In genomic region chr20:56779452-56780143, GRCh38 we compare ENCODE assay signal across 28 cellular contexts.
DNase-seq lines count a peak whose midpoint lies in the region; ATAC-seq, FAIRE-seq and TF ChIP-seq lines count a peak whose summit lies in the region.
"Had no signal": no experiment of that assay in that cellular context is flagged by ENCODE, and none has a peak within 500 bp of the region (broad histone marks: within the 10 kb centered on the region; RNA-seq: fewer than 3 reads in every experiment).

No MANE protein-coding gene starts in this region.

- peaks cover 13% of the 10 kb centered on the region for H3K4me1 Mint-ChIP-seq in mesothelial cell of epicardium
- H3K4me1 Mint-ChIP-seq: stimulated activated memory B cell treated with anti-CD40 and anti-IgM and Interleukin-4, amounts not matched to agents 10 μg/mL and 1 μg/mL and 100 μg/mL, for 72 hours had no signal

- peaks cover 4% of the 10 kb centered on the region for H3K27me3 Mint-ChIP-seq in mesothelial cell of epicardium (ENCODE audit: low read depth)

- no peak overlapping the region for H2AFZ ChIP-seq in HepG2 (ENCODE audit: low read length)

- TF ChIP-seq EP300 in HepG2 (IDR thresholded peaks at IDR 0.05; ENCODE audit: low read depth in 2 of 2, low read length in 2 of 2), result no peak
- no peak for TF ChIP-seq EP300 in HepG2 (CRISPR knock-in tag; IDR thresholded peaks at IDR 0.05; ENCODE audit: borderline replicate concordance)

- H3K36me3 ChIP-seq in Panc1 (ENCODE audit: control insufficient read depth, insufficient read depth, low read length), result no peaks in the 10 kb centered on the region
- no peaks in the 10 kb centered on the region for H3K36me3 ChIP-seq in HepG2 (replicated peaks in 1 of 2; ENCODE audit: control insufficient read depth in 1 of 2, insufficient read depth in 2 of 2, low read length in 2 of 2)
- no peaks in the 10 kb centered on the region for H3K36me3 ChIP-seq in thyroid gland
- H3K36me3 ChIP-seq: tibial artery had no signal

- CTCF ChIA-PET in Panc1 (lab: Charles Lee), result no interaction called here
- CTCF ChIA-PET in HepG2 (lab: Yijun Ruan, JAX; ENCODE audit: low intra/inter-chr PET ratio, low total read pairs), result no interaction called here
- CTCF ChIA-PET in GM10248 (lab: Yijun Ruan, JAX), result no interaction called here

- no peak overlapping the region for H3K27ac Mint-ChIP-seq in mesothelial cell of epicardium
- H3K27ac Mint-ChIP-seq: stimulated activated memory B cell treated with anti-CD40 and anti-IgM and Interleukin-4, amounts not matched to agents 10 μg/mL and 1 μg/mL and 100 μg/mL, for 72 hours; T-cell had no signal

- POLR2A ChIA-PET in Panc1 (lab: Charles Lee) (no interaction called here), HepG2 (lab: Yijun Ruan, JAX) (no interaction called here), GM10248 (lab: Yijun Ruan, JAX) (no interaction called here)

- no peaks in the 10 kb centered on the region for H4K20me1 ChIP-seq in HepG2 (ENCODE audit: insufficient read depth, low read length)

- intact Hi-C loops in Panc1 (cut with micrococcal nuclease; ENCODE audit: unreplicated experiment) (no loop called here), HepG2 (cut with micrococcal nuclease; ENCODE audit: unreplicated experiment) (no loop called here), thyroid gland (cut with DNase I) (no loop called here)

- no TSS peak for BruUV-seq in Panc1 (replicated peaks; lab: Mats Ljungman, UMichigan)
- BruUV-seq in HepG2 (replicated peaks; lab: Mats Ljungman, UMichigan), result no TSS peak

- H3K4me2 ChIP-seq in HepG2 (ENCODE audit: low read depth, low read length), result no peak overlapping the region

- no peaks in the 10 kb centered on the region for H3K79me2 ChIP-seq in HepG2 (ENCODE audit: insufficient read depth, low read length)

- H3K9me3 ChIP-seq in Panc1 (ENCODE audit: control insufficient read depth, insufficient read depth, low read depth, low read length) (no peaks in the 10 kb centered on the region), HepG2 (ENCODE audit: low read length) (no peaks in the 10 kb centered on the region), thyroid gland (no peaks in the 10 kb centered on the region)
- H3K9me3 ChIP-seq: tibial artery had no signal

- H3K4me3 Mint-ChIP-seq in mesothelial cell of epicardium, result no peak overlapping the region
- H3K4me3 Mint-ChIP-seq: naive thymus-derived CD8-positive, alpha-beta T cell; stimulated activated memory B cell treated with anti-CD40 and anti-IgM and Interleukin-4, amounts not matched to agents 10 μg/mL and 1 μg/mL and 100 μg/mL, for 72 hours had no signal

- DNase-seq in NCI-H526 (lab: John Stamatoyannopoulos, UW) (peak; percentile 17 to 65), NCI-H526 treated with DMSO at 0.1 percent for 48 hours (lab: John Stamatoyannopoulos, UW) (no peak), Panc1 (ENCODE audit: low read depth, low spot score) (no peak), HepG2 (ENCODE audit: low spot score) (no peak), thyroid gland (no peak), GM10248 (ENCODE audit: extremely low spot score) (no peak), foreskin fibroblast (no peak), mesothelial cell of epicardium (ENCODE audit: low spot score in 2 of 2, unreplicated experiment in 2 of 2) (no peak)
- DNase-seq: 8988T; activated CD4-positive, alpha-beta T cell treated with anti-CD3 and anti-CD28 coated beads for 4 hours; activated CD8-positive, alpha-beta memory T cell treated with anti-CD3 and anti-CD28 coated beads, Interleukin-2, amount 50 U/mL, for 48 hours; activated gamma-delta T cell; caudate nucleus; COR-L47; erythroblast; hippocampal formation; MM.1S; NCI-H1436; NCI-H748 treated with DMSO at 0.1 percent for 48 hours; posterior cingulate gyrus; SHP77; stimulated activated CD4-positive, alpha-beta T cell treated with anti-CD3 and anti-CD28 coated beads, Interleukin-1b, Interleukin-23, amount 100 ng/mL, for 48 hours; tibial artery had no signal

- no peaks in the 10 kb centered on the region for H3K9me3 Mint-ChIP-seq in mesothelial cell of epicardium
- H3K9me3 Mint-ChIP-seq: stimulated activated memory B cell treated with anti-CD40 and anti-IgM and Interleukin-4, amounts not matched to agents 10 μg/mL and 1 μg/mL and 100 μg/mL, for 72 hours; T-cell had no signal

- no peak overlapping the region for H3K9ac ChIP-seq in HepG2 (ENCODE audit: insufficient read depth, low read depth, low read length)

- TF ChIP-seq CTCF in Panc1 (IDR thresholded peaks at IDR 0.05), result no peak
- TF ChIP-seq CTCF in HepG2 (CRISPR knock-in tag; IDR thresholded peaks at IDR 0.05), result no peak
- TF ChIP-seq CTCF in thyroid gland (IDR thresholded peaks at IDR 0.05), result no peak
- no peak for TF ChIP-seq CTCF in GM10248 (IDR thresholded peaks at IDR 0.05; ENCODE audit: control extremely low read depth, extremely low read depth, low read depth, missing control alignments)
- no peak for TF ChIP-seq CTCF in foreskin fibroblast (IDR thresholded peaks at IDR 0.05; ENCODE audit: low read depth, low read length)
- no peak for TF ChIP-seq CTCF in mesothelial cell of epicardium (IDR thresholded peaks at IDR 0.05; ENCODE audit: unreplicated experiment)

- no peaks in the 10 kb centered on the region for H3K36me3 Mint-ChIP-seq in mesothelial cell of epicardium
- H3K36me3 Mint-ChIP-seq: naive thymus-derived CD8-positive, alpha-beta T cell; stimulated activated memory B cell treated with anti-CD40 and anti-IgM and Interleukin-4, amounts not matched to agents 10 μg/mL and 1 μg/mL and 100 μg/mL, for 72 hours; T-cell had no signal

- H3K27ac ChIP-seq in Panc1 (ENCODE audit: low read length) (peak overlapping the region; percentile 69; the same call in 1 of the 2 replicates), HepG2 (ENCODE audit: extremely low read length, insufficient read depth, low read length) (no peak overlapping the region), thyroid gland (peak overlapping the region in 2 of 3 donors; percentile 36 to 69)
- H3K27ac ChIP-seq: tibial artery had no signal

- no peak for TF ChIP-seq POLR2A in HepG2 (IDR thresholded peaks at IDR 0.05; ENCODE audit: insufficient read depth in 1 of 2, low read depth in 2 of 2, low read length in 2 of 2)
- TF ChIP-seq POLR2A in thyroid gland (IDR thresholded peaks at IDR 0.05), result no peak

- 23% methylated on average over 11 of the region's 11 CpGs for WGBS in HepG2 (ENCODE audit: low lambda C conversion rate)
- WGBS in thyroid gland, 2 donors, result 71 to 74% methylated on average over 11 of the region's 11 CpGs

- H3K4me1 ChIP-seq in Panc1 (ENCODE audit: control insufficient read depth, insufficient read depth, low read length) (peaks cover 28% of the 10 kb centered on the region), HepG2 (ENCODE audit: insufficient read depth, low read length) (no peaks in the 10 kb centered on the region), thyroid gland (peaks cover 19 to 23% of the 10 kb centered on the region in 2 donors)
- H3K4me1 ChIP-seq: tibial artery had no signal

- no peak for FAIRE-seq in HepG2 (lab: Jason Lieb, UNC)
- FAIRE-seq: islet of Langerhans, TTC549 had no signal

- in situ Hi-C loops in Panc1 (cut with HindIII; ENCODE audit: low pct_unique_long_range_greater_than_20kb, low sequenced_read_pairs) (no loop called here), HepG2 (cut with HindIII; ENCODE audit: extremely low pct_ligation_motif_present, low pct_unique_long_range_greater_than_20kb) (no loop called here)

- H3K4me3 ChIP-seq in Panc1 (ENCODE audit: low read depth in 2 of 2, low read length in 2 of 2), result no peak overlapping the region
- no peak overlapping the region for H3K4me3 ChIP-seq in HepG2 (replicated peaks in 1 of 3; ENCODE audit: insufficient read depth in 1 of 3, low read depth in 2 of 3, low read length in 3 of 3)
- H3K4me3 ChIP-seq in thyroid gland (replicated peaks in 1 of 3), result no peak overlapping the region
- no peak overlapping the region for H3K4me3 ChIP-seq in foreskin fibroblast (ENCODE audit: low read depth in 1 of 2, low read length in 2 of 2)
- H3K4me3 ChIP-seq: tibial artery had no signal

- no peaks in the 10 kb centered on the region for H3K27me3 ChIP-seq in Panc1 (ENCODE audit: control insufficient read depth, insufficient read depth, low read length)
- peaks cover 0 to 25% of the 10 kb centered on the region in 2 experiments; a peak in 2 of 5 replicates for H3K27me3 ChIP-seq in HepG2 (ENCODE audit: control insufficient read depth in 1 of 2, insufficient read depth in 2 of 2, low read length in 2 of 2)
- H3K27me3 ChIP-seq in thyroid gland, result no peaks in the 10 kb centered on the region

- no peak for ATAC-seq in Panc1
- ATAC-seq in HepG2, result no peak
- ATAC-seq: stimulated activated memory B cell treated with anti-CD40 and anti-IgM and Interleukin-4, amounts not matched to agents 10 μg/mL and 1 μg/mL and 100 μg/mL, for 72 hours had no signal

- no peak for TF ChIP-seq RAD21 in HepG2 (CRISPR knock-in tag; IDR thresholded peaks at IDR 0.05)

TF ChIP-seq in HepG2, 621 proteins besides CTCF, POLR2A, EP300 and RAD21:
- no peak for TF ChIP-seq ZNF274 (CRISPR knock-in tag; IDR thresholded peaks at IDR 0.05)
- TF ChIP-seq ZNF12 (CRISPR knock-in tag; IDR thresholded peaks at IDR 0.05), result no peak
- TF ChIP-seq ZNF451 (CRISPR knock-in tag; IDR thresholded peaks at IDR 0.05), result no peak
- 0 out of 2 replicates have a peak, but pooled peaks have one; percentile 12 for TF ChIP-seq ZNF629 (CRISPR knock-in tag; conservative IDR thresholded peaks at IDR 0.05)
- TF ChIP-seq HNRNPK (IDR thresholded peaks at IDR 0.05; ENCODE audit: low read depth, low read length, poor library complexity, severe bottlenecking), result peak; percentile 77
- no peak for TF ChIP-seq MEIS1 (CRISPR knock-in tag; IDR thresholded peaks at IDR 0.05; ENCODE audit: borderline replicate concordance)
- TF ChIP-seq BORCS8-MEF2B (CRISPR knock-in tag; IDR thresholded peaks at IDR 0.05), result no peak
- TF ChIP-seq MLLT10 (CRISPR knock-in tag; IDR thresholded peaks at IDR 0.05), result no peak
- TF ChIP-seq ZFP37 (CRISPR knock-in tag; IDR thresholded peaks at IDR 0.05; ENCODE audit: borderline replicate concordance), result no peak

Comparison
In these comparisons a context has a peak if more than half of its experiments do, and no peak if none do; other contexts are left out.
1. DNase-seq: peak in NCI-H526 (2 of 2); none in NCI-H526 treated with DMSO at 0.1 percent for 48 hours (single experiment), Panc1 (single experiment), HepG2 (single experiment), thyroid gland (0 of 2), GM10248 (single experiment), foreskin fibroblast (0 of 2) and mesothelial cell of epicardium (0 of 2).